ENCODE assay signal across 25 cellular contexts in genomic region chr6:67219336-67219735, GRCh38.
DNase-seq lines count a peak whose midpoint lies in the region; ATAC-seq, FAIRE-seq and TF ChIP-seq lines count a peak whose summit lies in the region.
"Had no signal": no experiment of that assay in that cellular context is flagged by ENCODE, and none has a peak within 500 bp of the region (broad histone marks: within the 10 kb centered on the region; RNA-seq: fewer than 3 reads in every experiment).

No MANE protein-coding gene starts in this region.

- H3K9me3 ChIP-seq in SJCRH30 (replicated peaks) (no peaks in the 10 kb centered on the region), K562 (replicated peaks; ENCODE audit: control insufficient read depth, insufficient read depth, low read depth, low read length) (peaks cover 2% of the 10 kb centered on the region; the same call in 1 of the 2 replicates), neural progenitor cell (ENCODE audit: low read depth) (no peaks in the 10 kb centered on the region), colonic mucosa (no peaks in the 10 kb centered on the region), thyroid gland (no peaks in the 10 kb centered on the region)
- H3K9me3 ChIP-seq: A549 had no signal

- H3K9me1 ChIP-seq in K562 (ENCODE audit: control insufficient read depth, insufficient read depth, low read length) = no peaks in the 10 kb centered on the region

- H3K79me2 ChIP-seq in K562 (ENCODE audit: control insufficient read depth, insufficient read depth, low read length) = no peaks in the 10 kb centered on the region
- no peaks in the 10 kb centered on the region for H3K79me2 ChIP-seq in neural progenitor cell (ENCODE audit: low read depth)

- DNase-seq in SJCRH30 (peak; percentile 30 to 45), K562 (ENCODE audit: extremely low read depth in 1 of 4, low spot score in 3 of 4) (no peak), neural progenitor cell (ENCODE audit: low spot score) (peak; percentile 20), NCI-H128 (lab: John Stamatoyannopoulos, UW; ENCODE audit: unreplicated experiment) (no peak), colonic mucosa (no peak), thyroid gland (no peak)
- DNase-seq: C1 segment of cervical spinal cord; CD4-positive, alpha-beta memory T cell; COR-L47; KBM-7; NCI-H1048; NCI-H1436; NCI-H187; NCI-H2081 treated with DMSO at 0.1 percent for 48 hours; NCI-H2171 treated with DMSO at 0.1 percent for 48 hours; NCI-H446; NCI-H524 treated with DMSO at 0.1 percent for 48 hours; NCI-H82; NK-92 treated with Interleukin-12 subunit alpha and Interleukin-12 subunit beta, amount 100 ng/mL, for 24 hours; PC-9 had no signal

- no TSS peak for BruUV-seq in K562 (replicated peaks; lab: Mats Ljungman, UMichigan)

- no peaks in the 10 kb centered on the region for H3K4me1 Mint-ChIP-seq in neural progenitor cell
- H3K4me1 Mint-ChIP-seq: CD4-positive, alpha-beta memory T cell had no signal

- H3K27ac ChIP-seq in SJCRH30 (no peak overlapping the region), K562 (ENCODE audit: extremely low read depth, low read depth, low read length) (no peak overlapping the region), neural progenitor cell (no peak overlapping the region), colonic mucosa (no peak overlapping the region), thyroid gland (no peak overlapping the region)
- H3K27ac ChIP-seq: A549, PC-9, SJSA1 had no signal

- H3K27ac Mint-ChIP-seq in neural progenitor cell = no peak overlapping the region
- H3K27ac Mint-ChIP-seq: CD4-positive, alpha-beta memory T cell had no signal

- intact Hi-C loops in K562 (cut with micrococcal nuclease) = no loop called here
- intact Hi-C loops in colonic mucosa (cut with DNase I) = no loop called here
- intact Hi-C loops in thyroid gland (cut with DNase I) = no loop called here

- WGBS in K562 (ENCODE audit: insufficient coverage, low coverage, missing lambda C conversion rate) = 26% methylated on average over 2 of the region's 2 CpGs
- 90 to 93% methylated on average over 2 of the region's 2 CpGs for WGBS in thyroid gland, 2 donors

- ATAC-seq in K562 = no peak
- ATAC-seq in HG02642 (IDR thresholded peaks at IDR 0.05; ENCODE audit: poor library complexity, unreplicated experiment) = no peak
- ATAC-seq: A549, Right ventricle myocardium inferior had no signal

- H2AFZ ChIP-seq in K562 (ENCODE audit: low read depth, low read length) = 0 out of 2 replicates have a peak overlapping the region, but pooled peaks have one; percentile 44
- peak overlapping the region; percentile 51 for H2AFZ ChIP-seq in neural progenitor cell (replicated peaks)
- H2AFZ ChIP-seq: PC-9 had no signal

- H3F3A ChIP-seq in neural progenitor cell (ENCODE audit: low read depth) = no peaks in the 10 kb centered on the region

- H3K27me3 ChIP-seq in SJCRH30 (no peaks in the 10 kb centered on the region), K562 (ENCODE audit: control insufficient read depth in 2 of 2, insufficient read depth in 2 of 2, low read length in 2 of 2) (no peaks in the 10 kb centered on the region), neural progenitor cell (no peaks in the 10 kb centered on the region), colonic mucosa (no peaks in the 10 kb centered on the region), thyroid gland (no peaks in the 10 kb centered on the region)
- H3K27me3 ChIP-seq: SJSA1 had no signal

- no peak overlapping the region for H3K9ac ChIP-seq in K562 (ENCODE audit: insufficient read depth in 1 of 2, low read depth in 2 of 2, low read length in 2 of 2)
- H3K9ac ChIP-seq in neural progenitor cell = no peak overlapping the region
- H3K9ac ChIP-seq in colonic mucosa (ENCODE audit: low read depth in 2 of 2, low read length in 2 of 2) = no peak overlapping the region

- H3K4me3 Mint-ChIP-seq in neural progenitor cell = no peak overlapping the region
- H3K4me3 Mint-ChIP-seq: CD4-positive, alpha-beta memory T cell had no signal

- TF ChIP-seq RAD21 in K562 (CRISPR knock-in tag; conservative IDR thresholded peaks at IDR 0.05 in 1 of 2, IDR thresholded peaks at IDR 0.05 in 1 of 2) = no peak

- TF ChIP-seq POLR2A in K562 (conservative IDR thresholded peaks at IDR 0.05) (no peak), thyroid gland (IDR thresholded peaks at IDR 0.05) (no peak)

- H3K36me3 Mint-ChIP-seq in neural progenitor cell = no peaks in the 10 kb centered on the region
- H3K36me3 Mint-ChIP-seq: CD4-positive, alpha-beta memory T cell had no signal

- TF ChIP-seq EP300 in K562 (IDR thresholded peaks at IDR 0.05; ENCODE audit: low read length) = no peak

- H3K4me2 ChIP-seq in K562 (ENCODE audit: insufficient read depth, low read length) (no peak overlapping the region), neural progenitor cell (no peak overlapping the region)
- H3K4me2 ChIP-seq: A549, PC-9 had no signal

- no peaks in the 10 kb centered on the region for H3K27me3 Mint-ChIP-seq in neural progenitor cell (ENCODE audit: insufficient read depth, low read depth)
- H3K27me3 Mint-ChIP-seq: CD4-positive, alpha-beta memory T cell had no signal

- CTCF ChIA-PET in K562 (lab: Yijun Ruan, JAX; ENCODE audit: low intra/inter-chr PET ratio) = no interaction called here

- no peaks in the 10 kb centered on the region for H3K4me1 ChIP-seq in SJCRH30
- H3K4me1 ChIP-seq in K562 (replicated peaks in 1 of 2; ENCODE audit: control insufficient read depth in 2 of 2, insufficient read depth in 2 of 2, low read length in 2 of 2) = no peaks in the 10 kb centered on the region
- no peaks in the 10 kb centered on the region for H3K4me1 ChIP-seq in neural progenitor cell
- no peaks in the 10 kb centered on the region for H3K4me1 ChIP-seq in colonic mucosa
- H3K4me1 ChIP-seq in thyroid gland = no peaks in the 10 kb centered on the region
- H3K4me1 ChIP-seq: A549, SJSA1 had no signal

- no peak overlapping the region for H3K4me3 ChIP-seq in SJCRH30
- no peak overlapping the region for H3K4me3 ChIP-seq in K562
- no peak overlapping the region for H3K4me3 ChIP-seq in neural progenitor cell
- no peak overlapping the region for H3K4me3 ChIP-seq in colonic mucosa
- H3K4me3 ChIP-seq in thyroid gland (replicated peaks in 1 of 3) = no peak overlapping the region
- H3K4me3 ChIP-seq: A549, PC-9, SJSA1 had no signal

- in situ Hi-C loops in K562 (cut with MboI) = no loop called here

- no peaks in the 10 kb centered on the region for H3K9me3 Mint-ChIP-seq in neural progenitor cell

- TF ChIP-seq CTCF in K562 (IDR thresholded peaks at IDR 0.05 in 2 of 3, conservative IDR thresholded peaks at IDR 0.05 in 1 of 3; ENCODE audit: insufficient read depth in 2 of 3, low read depth in 1 of 3, low read length in 3 of 3) (no peak), neural progenitor cell (IDR thresholded peaks at IDR 0.05) (no peak), colonic mucosa (IDR thresholded peaks at IDR 0.05) (no peak), thyroid gland (IDR thresholded peaks at IDR 0.05) (no peak)

- FAIRE-seq in K562 (lab: Jason Lieb, UNC) = no peak
- FAIRE-seq: A549, H54 had no signal

- H3K36me3 ChIP-seq in SJCRH30 = no peaks in the 10 kb centered on the region
- no peaks in the 10 kb centered on the region for H3K36me3 ChIP-seq in K562 (ENCODE audit: control insufficient read depth, insufficient read depth, low read length)
- H3K36me3 ChIP-seq in neural progenitor cell = no peaks in the 10 kb centered on the region
- H3K36me3 ChIP-seq in colonic mucosa = no peaks in the 10 kb centered on the region
- H3K36me3 ChIP-seq in thyroid gland = no peaks in the 10 kb centered on the region
- H3K36me3 ChIP-seq: SJSA1 had no signal

- POLR2A ChIA-PET in K562 (lab: Yijun Ruan, JAX) = no interaction called here

- H4K20me1 ChIP-seq in K562 (replicated peaks; ENCODE audit: control insufficient read depth, insufficient read depth, low read length) (no peaks in the 10 kb centered on the region), neural progenitor cell (ENCODE audit: low read depth) (no peaks in the 10 kb centered on the region)

TF ChIP-seq in K562, 482 proteins besides CTCF, POLR2A, EP300 and RAD21 (continues in another document):
- no peak for TF ChIP-seq SREBF2 (CRISPR knock-in tag; IDR thresholded peaks at IDR 0.05)
- TF ChIP-seq USF2 (CRISPR knock-in tag; IDR thresholded peaks at IDR 0.05) = no peak
- TF ChIP-seq, protein P1, sequence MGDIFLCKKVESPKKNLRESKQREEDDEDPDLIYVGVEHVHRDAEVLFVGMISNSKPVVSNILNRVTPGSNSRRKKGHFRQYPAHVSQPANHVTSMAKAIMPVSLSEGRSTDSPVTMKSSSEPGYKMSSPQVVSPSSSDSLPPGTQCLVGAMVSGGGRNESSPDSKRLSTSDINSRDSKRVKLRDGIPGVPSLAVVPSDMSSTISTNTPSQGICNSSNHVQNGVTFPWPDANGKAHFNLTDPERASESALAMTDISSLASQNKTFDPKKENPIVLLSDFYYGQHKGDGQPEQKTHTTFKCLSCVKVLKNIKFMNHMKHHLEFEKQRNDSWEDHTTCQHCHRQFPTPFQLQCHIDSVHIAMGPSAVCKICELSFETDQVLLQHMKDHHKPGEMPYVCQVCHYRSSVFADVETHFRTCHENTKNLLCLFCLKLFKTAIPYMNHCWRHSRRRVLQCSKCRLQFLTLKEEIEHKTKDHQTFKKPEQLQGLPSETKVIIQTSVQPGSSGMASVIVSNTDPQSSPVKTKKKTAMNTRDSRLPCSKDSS (IDR thresholded peaks at IDR 0.05; ENCODE audit: low read depth, partially characterized antibody) = no peak
- TF ChIP-seq POLR2B (IDR thresholded peaks at IDR 0.05; ENCODE audit: low read depth, partially characterized antibody) = no peak
- TF ChIP-seq THRAP3 (IDR thresholded peaks at IDR 0.05; ENCODE audit: borderline replicate concordance) = no peak

Comparison
In these comparisons a context has a peak if more than half of its experiments do, and no peak if none do; other contexts are left out.
1. DNase-seq: peak in SJCRH30 (2 of 2) and neural progenitor cell (single experiment); none in K562 (0 of 4), NCI-H128 (single experiment), colonic mucosa (single experiment) and thyroid gland (0 of 2).